In genomic region chr5:179914032-179914755, GRCh38 we compare ENCODE assay signal across 1 cellular context.
A peak's percentile ranks its signal among the peaks of the same experiment; 100 is the strongest.
TF ChIP-seq lines count a peak whose summit lies in the region.

No MANE protein-coding gene starts in this region.

TF ChIP-seq in K562, 482 proteins besides CTCF, POLR2A, EP300 and RAD21 (continued from another document and continues in another):
- TF ChIP-seq E2F4 (CRISPR knock-in tag; IDR thresholded peaks at IDR 0.05; ENCODE audit: low read depth): no peak
- TF ChIP-seq GTF3C2 (IDR thresholded peaks at IDR 0.05; ENCODE audit: borderline replicate concordance, extremely low read depth, insufficient read length): no peak
- no peak for TF ChIP-seq CBFA2T2 (conservative IDR thresholded peaks at IDR 0.05)
- TF ChIP-seq, protein P1, sequence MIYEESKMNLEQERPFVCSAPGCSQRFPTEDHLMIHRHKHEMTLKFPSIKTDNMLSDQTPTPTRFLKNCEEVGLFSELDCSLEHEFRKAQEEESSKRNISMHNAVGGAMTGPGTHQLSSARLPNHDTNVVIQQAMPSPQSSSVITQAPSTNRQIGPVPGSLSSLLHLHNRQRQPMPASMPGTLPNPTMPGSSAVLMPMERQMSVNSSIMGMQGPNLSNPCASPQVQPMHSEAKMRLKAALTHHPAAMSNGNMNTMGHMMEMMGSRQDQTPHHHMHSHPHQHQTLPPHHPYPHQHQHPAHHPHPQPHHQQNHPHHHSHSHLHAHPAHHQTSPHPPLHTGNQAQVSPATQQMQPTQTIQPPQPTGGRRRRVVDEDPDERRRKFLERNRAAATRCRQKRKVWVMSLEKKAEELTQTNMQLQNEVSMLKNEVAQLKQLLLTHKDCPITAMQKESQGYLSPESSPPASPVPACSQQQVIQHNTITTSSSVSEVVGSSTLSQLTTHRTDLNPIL (CRISPR knock-in tag; IDR thresholded peaks at IDR 0.05): no peak
- no peak for TF ChIP-seq PML (IDR thresholded peaks at IDR 0.05; ENCODE audit: low read length)
- TF ChIP-seq, protein P2, sequence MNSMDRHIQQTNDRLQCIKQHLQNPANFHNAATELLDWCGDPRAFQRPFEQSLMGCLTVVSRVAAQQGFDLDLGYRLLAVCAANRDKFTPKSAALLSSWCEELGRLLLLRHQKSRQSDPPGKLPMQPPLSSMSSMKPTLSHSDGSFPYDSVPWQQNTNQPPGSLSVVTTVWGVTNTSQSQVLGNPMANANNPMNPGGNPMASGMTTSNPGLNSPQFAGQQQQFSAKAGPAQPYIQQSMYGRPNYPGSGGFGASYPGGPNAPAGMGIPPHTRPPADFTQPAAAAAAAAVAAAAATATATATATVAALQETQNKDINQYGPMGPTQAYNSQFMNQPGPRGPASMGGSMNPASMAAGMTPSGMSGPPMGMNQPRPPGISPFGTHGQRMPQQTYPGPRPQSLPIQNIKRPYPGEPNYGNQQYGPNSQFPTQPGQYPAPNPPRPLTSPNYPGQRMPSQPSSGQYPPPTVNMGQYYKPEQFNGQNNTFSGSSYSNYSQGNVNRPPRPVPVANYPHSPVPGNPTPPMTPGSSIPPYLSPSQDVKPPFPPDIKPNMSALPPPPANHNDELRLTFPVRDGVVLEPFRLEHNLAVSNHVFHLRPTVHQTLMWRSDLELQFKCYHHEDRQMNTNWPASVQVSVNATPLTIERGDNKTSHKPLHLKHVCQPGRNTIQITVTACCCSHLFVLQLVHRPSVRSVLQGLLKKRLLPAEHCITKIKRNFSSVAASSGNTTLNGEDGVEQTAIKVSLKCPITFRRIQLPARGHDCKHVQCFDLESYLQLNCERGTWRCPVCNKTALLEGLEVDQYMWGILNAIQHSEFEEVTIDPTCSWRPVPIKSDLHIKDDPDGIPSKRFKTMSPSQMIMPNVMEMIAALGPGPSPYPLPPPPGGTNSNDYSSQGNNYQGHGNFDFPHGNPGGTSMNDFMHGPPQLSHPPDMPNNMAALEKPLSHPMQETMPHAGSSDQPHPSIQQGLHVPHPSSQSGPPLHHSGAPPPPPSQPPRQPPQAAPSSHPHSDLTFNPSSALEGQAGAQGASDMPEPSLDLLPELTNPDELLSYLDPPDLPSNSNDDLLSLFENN (IDR thresholded peaks at IDR 0.05; ENCODE audit: low read depth in 2 of 2, low read length in 2 of 2): no peak
- TF ChIP-seq ZFP1 (CRISPR knock-in tag; IDR thresholded peaks at IDR 0.05): no peak
- no peak for TF ChIP-seq FOXA1 (IDR thresholded peaks at IDR 0.05; ENCODE audit: borderline replicate concordance)
- no peak for TF ChIP-seq KLF16 (IDR thresholded peaks at IDR 0.05)
- no peak for TF ChIP-seq SAFB2 (IDR thresholded peaks at IDR 0.05; ENCODE audit: borderline replicate concordance, low read depth, low read length, severe bottlenecking)
- TF ChIP-seq ZBED1 (IDR thresholded peaks at IDR 0.05): no peak
- no peak for TF ChIP-seq ZNF146 (CRISPR knock-in tag; IDR thresholded peaks at IDR 0.05; ENCODE audit: unreplicated experiment)
- TF ChIP-seq, protein P3, sequence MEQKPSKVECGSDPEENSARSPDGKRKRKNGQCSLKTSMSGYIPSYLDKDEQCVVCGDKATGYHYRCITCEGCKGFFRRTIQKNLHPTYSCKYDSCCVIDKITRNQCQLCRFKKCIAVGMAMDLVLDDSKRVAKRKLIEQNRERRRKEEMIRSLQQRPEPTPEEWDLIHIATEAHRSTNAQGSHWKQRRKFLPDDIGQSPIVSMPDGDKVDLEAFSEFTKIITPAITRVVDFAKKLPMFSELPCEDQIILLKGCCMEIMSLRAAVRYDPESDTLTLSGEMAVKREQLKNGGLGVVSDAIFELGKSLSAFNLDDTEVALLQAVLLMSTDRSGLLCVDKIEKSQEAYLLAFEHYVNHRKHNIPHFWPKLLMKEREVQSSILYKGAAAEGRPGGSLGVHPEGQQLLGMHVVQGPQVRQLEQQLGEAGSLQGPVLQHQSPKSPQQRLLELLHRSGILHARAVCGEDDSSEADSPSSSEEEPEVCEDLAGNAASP (IDR thresholded peaks at IDR 0.05): no peak
- TF ChIP-seq EHMT2 (IDR thresholded peaks at IDR 0.05): peak; percentile 85; the same call in 1 of the 2 replicates
- no peak for TF ChIP-seq CCNT2 (IDR thresholded peaks at IDR 0.05; ENCODE audit: borderline replicate concordance, extremely low read depth, insufficient read length, low read depth, low read length)
- peak; percentile 81 to 94 for TF ChIP-seq FOXA3 (CRISPR knock-in tag; conservative IDR thresholded peaks at IDR 0.05 in 1 of 2, IDR thresholded peaks at IDR 0.05 in 1 of 2)
- no peak for TF ChIP-seq TOE1 (IDR thresholded peaks at IDR 0.05; ENCODE audit: borderline replicate concordance)
- TF ChIP-seq TOE1 (CRISPR knock-in tag; IDR thresholded peaks at IDR 0.05; ENCODE audit: borderline replicate concordance, low read depth): no peak
- TF ChIP-seq CHD1 (IDR thresholded peaks at IDR 0.05; ENCODE audit: low read length): no peak
- peak; percentile 57; the same call in 1 of the 2 replicates for TF ChIP-seq SPI1 (IDR thresholded peaks at IDR 0.05; ENCODE audit: borderline replicate concordance, low read depth, low read length)
- TF ChIP-seq ZFP91 (CRISPR knock-in tag; IDR thresholded peaks at IDR 0.05): no peak
- no peak for TF ChIP-seq LARP7 (IDR thresholded peaks at IDR 0.05)
- no peak for TF ChIP-seq MBD2 (IDR thresholded peaks at IDR 0.05; ENCODE audit: borderline replicate concordance, low read depth)
- TF ChIP-seq CEBPB (tag; IDR thresholded peaks at IDR 0.05): no peak
- no peak for TF ChIP-seq ZNF217 (CRISPR knock-in tag; IDR thresholded peaks at IDR 0.05)
- no peak for TF ChIP-seq ZSCAN29 (IDR thresholded peaks at IDR 0.05)
- no peak for TF ChIP-seq NCOA6 (IDR thresholded peaks at IDR 0.05)
- no peak for TF ChIP-seq PTBP1 (IDR thresholded peaks at IDR 0.05; ENCODE audit: low read depth, low read length)
- no peak for TF ChIP-seq NELFE (IDR thresholded peaks at IDR 0.05; ENCODE audit: insufficient read depth, insufficient read length)
- TF ChIP-seq RFX7 (CRISPR knock-in tag; IDR thresholded peaks at IDR 0.05): no peak
- TF ChIP-seq, protein P4, sequence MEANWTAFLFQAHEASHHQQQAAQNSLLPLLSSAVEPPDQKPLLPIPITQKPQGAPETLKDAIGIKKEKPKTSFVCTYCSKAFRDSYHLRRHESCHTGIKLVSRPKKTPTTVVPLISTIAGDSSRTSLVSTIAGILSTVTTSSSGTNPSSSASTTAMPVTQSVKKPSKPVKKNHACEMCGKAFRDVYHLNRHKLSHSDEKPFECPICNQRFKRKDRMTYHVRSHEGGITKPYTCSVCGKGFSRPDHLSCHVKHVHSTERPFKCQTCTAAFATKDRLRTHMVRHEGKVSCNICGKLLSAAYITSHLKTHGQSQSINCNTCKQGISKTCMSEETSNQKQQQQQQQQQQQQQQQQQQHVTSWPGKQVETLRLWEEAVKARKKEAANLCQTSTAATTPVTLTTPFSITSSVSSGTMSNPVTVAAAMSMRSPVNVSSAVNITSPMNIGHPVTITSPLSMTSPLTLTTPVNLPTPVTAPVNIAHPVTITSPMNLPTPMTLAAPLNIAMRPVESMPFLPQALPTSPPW (CRISPR knock-in tag; IDR thresholded peaks at IDR 0.05): no peak
- no peak for TF ChIP-seq FOXO4 (CRISPR knock-in tag; IDR thresholded peaks at IDR 0.05)
- TF ChIP-seq HSF4 (CRISPR knock-in tag; IDR thresholded peaks at IDR 0.05; ENCODE audit: borderline replicate concordance): no peak
- no peak for TF ChIP-seq ELF1 (tag; IDR thresholded peaks at IDR 0.05)
- TF ChIP-seq RBM14 (IDR thresholded peaks at IDR 0.05; ENCODE audit: borderline replicate concordance, insufficient read depth, low read depth, low read length): no peak
- TF ChIP-seq ERF (CRISPR knock-in tag; IDR thresholded peaks at IDR 0.05): no peak
- peak; percentile 50; the same call in 1 of the 2 replicates for TF ChIP-seq L3MBTL2 (IDR thresholded peaks at IDR 0.05)
- no peak for TF ChIP-seq ZNF655 (CRISPR knock-in tag; IDR thresholded peaks at IDR 0.05)
- no peak for TF ChIP-seq MAFG (tag; conservative IDR thresholded peaks at IDR 0.05)
- no peak for TF ChIP-seq ZNF583 (CRISPR knock-in tag; IDR thresholded peaks at IDR 0.05)
- no peak for TF ChIP-seq KHSRP (IDR thresholded peaks at IDR 0.05)
- no peak for TF ChIP-seq BRD9 (IDR thresholded peaks at IDR 0.05; ENCODE audit: low read depth, partially characterized antibody)
- no peak for TF ChIP-seq PRDM10 (IDR thresholded peaks at IDR 0.05; ENCODE audit: partially characterized antibody)
- TF ChIP-seq FOXK2 (conservative IDR thresholded peaks at IDR 0.05 in 1 of 2, IDR thresholded peaks at IDR 0.05 in 1 of 2; ENCODE audit: low read depth in 2 of 2): 0 out of 4 replicates have a peak, but pooled peaks of 1 of the 2 experiments have one; percentile 17
- TF ChIP-seq PHB2 (IDR thresholded peaks at IDR 0.05; ENCODE audit: low read depth): no peak
